11 cellular contexts compared by ENCODE assay signal in genomic region chr2:237223208-237223861, GRCh38.
DNase-seq lines count a peak whose midpoint lies in the region; ATAC-seq and TF ChIP-seq lines count a peak whose summit lies in the region.
"Had no signal": no experiment of that assay in that cellular context is flagged by ENCODE, and none has a peak within 500 bp of the region (broad histone marks: within the 10 kb centered on the region; RNA-seq: fewer than 3 reads in every experiment).

No MANE protein-coding gene starts in this region.

- H3K9ac ChIP-seq in BLaER1 (no peak overlapping the region), fibroblast of lung (ENCODE audit: insufficient read depth, low read length) (peak overlapping the region; percentile 34), trophoblast cell (ENCODE audit: low read length) (no peak overlapping the region)

- H4K12ac ChIP-seq in trophoblast cell (ENCODE audit: low read depth, low read length), result no peak overlapping the region

- H3K9me3 Mint-ChIP-seq in natural killer cell (no peaks in the 10 kb centered on the region), progenitor cell of endocrine pancreas (ENCODE audit: low read depth) (peaks cover 2% of the 10 kb centered on the region)
- no peaks in the 10 kb centered on the region for H3K9me3 Mint-ChIP-seq in naive thymus-derived CD4-positive, alpha-beta T cell
- H3K9me3 Mint-ChIP-seq: memory B cell had no signal

- POLR2A ChIA-PET in PC-9 (lab: Charles Lee; ENCODE audit: unreplicated experiment), result interaction anchor here (0.6 to 0.7 kb wide), 2 partner anchors 21 to 47 kb away, joined by 3 to 8 read pairs; no protein-coding TSS in a partner anchor
- POLR2A ChIA-PET in naive thymus-derived CD4-positive, alpha-beta T cell (lab: Charles Lee), result no interaction called here

- H3K36me3 Mint-ChIP-seq in natural killer cell (no peaks in the 10 kb centered on the region), progenitor cell of endocrine pancreas (ENCODE audit: insufficient read depth) (no peaks in the 10 kb centered on the region)
- peaks cover 0 to 2% (median 0%) of the 10 kb centered on the region in 5 donors for H3K36me3 Mint-ChIP-seq in naive thymus-derived CD4-positive, alpha-beta T cell
- H3K36me3 Mint-ChIP-seq: memory B cell had no signal

- H3K4me1 ChIP-seq in BLaER1, result peaks cover 27% of the 10 kb centered on the region
- peaks cover 28% of the 10 kb centered on the region for H3K4me1 ChIP-seq in PC-9 (replicated peaks; ENCODE audit: insufficient read depth)
- H3K4me1 ChIP-seq in fibroblast of lung (ENCODE audit: control insufficient read depth, extremely low read depth, insufficient read depth, low read length), result peaks cover 45% of the 10 kb centered on the region
- peaks cover under 1 to 3% of the 10 kb centered on the region in 2 experiments for H3K4me1 ChIP-seq in trophoblast cell (ENCODE audit: control insufficient read depth in 1 of 2, insufficient read depth in 2 of 2, low read length in 2 of 2)
- H3K4me1 ChIP-seq in naive thymus-derived CD4-positive, alpha-beta T cell (ENCODE audit: control insufficient read depth in 2 of 2, insufficient read depth in 2 of 2, low read length in 2 of 2), result no peaks in the 10 kb centered on the region

- H2BK5ac ChIP-seq in trophoblast cell (ENCODE audit: low read depth, low read length, poor library complexity), result no peak overlapping the region

- no peaks in the 10 kb centered on the region for H3K9me2 ChIP-seq in PC-9 (ENCODE audit: insufficient read depth)

- H2AFZ ChIP-seq in PC-9 (no peak overlapping the region), fibroblast of lung (ENCODE audit: low read length) (no peak overlapping the region), trophoblast cell (ENCODE audit: insufficient read depth, low read length, poor library complexity) (no peak overlapping the region)

- H4K20me1 ChIP-seq in BLaER1, result no peaks in the 10 kb centered on the region
- H4K20me1 ChIP-seq in PC-9 (ENCODE audit: insufficient read depth), result no peaks in the 10 kb centered on the region
- H4K20me1 ChIP-seq in fibroblast of lung (ENCODE audit: control insufficient read depth, extremely low read depth, insufficient read depth, low read length), result no peaks in the 10 kb centered on the region

- no peak overlapping the region for H4K8ac ChIP-seq in trophoblast cell (ENCODE audit: low read depth, low read length)

- H3K18ac ChIP-seq in trophoblast cell (ENCODE audit: low read length), result no peak overlapping the region

- H3K27ac ChIP-seq in BLaER1, result no peak overlapping the region
- 0 out of 2 replicates have a peak overlapping the region, but pooled peaks have one; percentile 30 for H3K27ac ChIP-seq in PC-9
- H3K27ac ChIP-seq in fibroblast of lung (ENCODE audit: insufficient read depth, low read length), result peak overlapping the region; percentile 90
- no peak overlapping the region for H3K27ac ChIP-seq in trophoblast cell (ENCODE audit: low read depth, low read length)
- H3K27ac ChIP-seq in naive thymus-derived CD4-positive, alpha-beta T cell (ENCODE audit: low read depth, low read length), result no peak overlapping the region
- H3K27ac ChIP-seq: cardiac muscle cell had no signal

- H3K14ac ChIP-seq in trophoblast cell (ENCODE audit: low read length), result no peak overlapping the region

- H3K4me2 ChIP-seq in BLaER1 (peak overlapping the region; percentile 33), PC-9 (peak overlapping the region; percentile 24), fibroblast of lung (ENCODE audit: extremely low read depth, insufficient read depth, low read length) (peak overlapping the region; percentile 59), trophoblast cell (ENCODE audit: low read length) (no peak overlapping the region)

- H3K4me3 ChIP-seq in BLaER1 (no peak overlapping the region), PC-9 (no peak overlapping the region), fibroblast of lung (replicated peaks in 1 of 4; ENCODE audit: control extremely low read depth in 1 of 4, insufficient read depth in 1 of 4, low read depth in 3 of 4, low read length in 4 of 4) (no peak overlapping the region), trophoblast cell (ENCODE audit: low read depth, low read length) (no peak overlapping the region)
- no peak overlapping the region for H3K4me3 ChIP-seq in naive thymus-derived CD4-positive, alpha-beta T cell (ENCODE audit: low read length)
- H3K4me3 ChIP-seq: cardiac muscle cell had no signal

- no peaks in the 10 kb centered on the region for H3K27me3 ChIP-seq in BLaER1
- H3K27me3 ChIP-seq in PC-9 (ENCODE audit: insufficient read depth, low read depth), result no peaks in the 10 kb centered on the region
- no peaks in the 10 kb centered on the region for H3K27me3 ChIP-seq in fibroblast of lung (ENCODE audit: control insufficient read depth, insufficient read depth, low read length)
- H3K27me3 ChIP-seq in trophoblast cell (ENCODE audit: insufficient read depth, low read length), result no peaks in the 10 kb centered on the region
- H3K27me3 ChIP-seq in naive thymus-derived CD4-positive, alpha-beta T cell (ENCODE audit: control insufficient read depth in 2 of 2, insufficient read depth in 2 of 2, low read length in 2 of 2), result no peaks in the 10 kb centered on the region
- H3K27me3 ChIP-seq: cardiac muscle cell had no signal

- WGBS in trophoblast cell (ENCODE audit: extremely low coverage, insufficient coverage, insufficient read length), result no CpG with 5 or more reads among the region's 6 CpGs

- H3K4ac ChIP-seq in trophoblast cell (ENCODE audit: low read depth, low read length), result no peak overlapping the region

- no peaks in the 10 kb centered on the region for H3K4me1 Mint-ChIP-seq in natural killer cell
- H3K4me1 Mint-ChIP-seq in progenitor cell of endocrine pancreas (ENCODE audit: low read depth), result no peaks in the 10 kb centered on the region
- peaks cover 0 to 16% (median 0%) of the 10 kb centered on the region in 7 donors for H3K4me1 Mint-ChIP-seq in naive thymus-derived CD4-positive, alpha-beta T cell
- H3K4me1 Mint-ChIP-seq: memory B cell had no signal

- H4K91ac ChIP-seq in trophoblast cell (ENCODE audit: low read depth, low read length), result no peak overlapping the region

- no peak overlapping the region for H3K23ac ChIP-seq in trophoblast cell (ENCODE audit: low read length)

- no peaks in the 10 kb centered on the region for H3K36me3 ChIP-seq in BLaER1
- no peaks in the 10 kb centered on the region for H3K36me3 ChIP-seq in PC-9 (ENCODE audit: low read depth)
- no peaks in the 10 kb centered on the region for H3K36me3 ChIP-seq in fibroblast of lung (ENCODE audit: control insufficient read depth, insufficient read depth, low read length)
- H3K36me3 ChIP-seq in trophoblast cell (ENCODE audit: control insufficient read depth in 1 of 2, insufficient read depth in 2 of 2, low read length in 2 of 2), result no peaks in the 10 kb centered on the region
- no peaks in the 10 kb centered on the region for H3K36me3 ChIP-seq in naive thymus-derived CD4-positive, alpha-beta T cell (ENCODE audit: control insufficient read depth in 2 of 3, insufficient read depth in 3 of 3, low read length in 3 of 3)
- H3K36me3 ChIP-seq: cardiac muscle cell had no signal

- no peak overlapping the region for H2AK5ac ChIP-seq in trophoblast cell (ENCODE audit: low read length)

- H2BK12ac ChIP-seq in trophoblast cell (ENCODE audit: low read length), result no peak overlapping the region

- H3F3A ChIP-seq in PC-9 (ENCODE audit: insufficient read depth, low read depth), result peaks cover 16% of the 10 kb centered on the region; the same call in 1 of the 2 replicates

- no peaks in the 10 kb centered on the region for H3K79me2 ChIP-seq in PC-9 (ENCODE audit: low read depth)
- H3K79me2 ChIP-seq in fibroblast of lung (ENCODE audit: control insufficient read depth, insufficient read depth, low read length), result no peaks in the 10 kb centered on the region
- H3K79me2 ChIP-seq in trophoblast cell (ENCODE audit: control insufficient read depth, insufficient read depth, low read length, poor library complexity), result no peaks in the 10 kb centered on the region

- no TSS peak for BruUV-seq in PC-9 (replicated peaks; lab: Mats Ljungman, UMichigan)

- DNase-seq in PC-9 (peak; percentile 60 to 71), fibroblast of lung (ENCODE audit: low read depth in 2 of 2) (peak; percentile 95 to 100), trophoblast cell (no peak), natural killer cell (no peak), progenitor cell of endocrine pancreas (ENCODE audit: low spot score, unreplicated experiment) (no peak)
- no peak for DNase-seq in naive thymus-derived CD4-positive, alpha-beta T cell
- DNase-seq: activated CD4-positive, alpha-beta T cell treated with anti-CD3 and anti-CD28 coated beads, Interleukin-2, amount 50 U/mL, for 1 hour had no signal

- peak overlapping the region; percentile 20 for H2BK120ac ChIP-seq in trophoblast cell (ENCODE audit: insufficient read depth, low read length, poor library complexity)

- H3K27me3 Mint-ChIP-seq in natural killer cell (ENCODE audit: low read depth in 2 of 2) (peaks cover 12 to 34% of the 10 kb centered on the region in 2 donors), progenitor cell of endocrine pancreas (peaks cover 10% of the 10 kb centered on the region)
- peaks cover 13 to 24% (median 20%) of the 10 kb centered on the region in 5 donors for H3K27me3 Mint-ChIP-seq in naive thymus-derived CD4-positive, alpha-beta T cell

- CTCF ChIA-PET in PC-9 (lab: Charles Lee), result interaction anchor here (0.6 to 1.0 kb wide), 4 partner anchors 21 to 213 kb away, joined by 3 to 4 read pairs (median 4); no protein-coding TSS in a partner anchor
- CTCF ChIA-PET in naive thymus-derived CD4-positive, alpha-beta T cell (lab: Charles Lee), result no interaction called here

- ATAC-seq in HG03342 (IDR thresholded peaks at IDR 0.05; ENCODE audit: unreplicated experiment) (no peak), natural killer cell (no peak)
- ATAC-seq in naive thymus-derived CD4-positive, alpha-beta T cell, result no peak

- no peaks in the 10 kb centered on the region for H3K9me3 ChIP-seq in BLaER1
- H3K9me3 ChIP-seq in PC-9 (ENCODE audit: insufficient read depth, low read depth), result no peaks in the 10 kb centered on the region
- no peaks in the 10 kb centered on the region for H3K9me3 ChIP-seq in fibroblast of lung (ENCODE audit: control insufficient read depth, insufficient read depth, low read depth, low read length)
- no peaks in the 10 kb centered on the region for H3K9me3 ChIP-seq in trophoblast cell (ENCODE audit: insufficient read depth, low read depth, low read length)
- H3K9me3 ChIP-seq in naive thymus-derived CD4-positive, alpha-beta T cell (ENCODE audit: control insufficient read depth in 2 of 3, low read length in 3 of 3), result no peaks in the 10 kb centered on the region

- intact Hi-C loops in PC-9 (cut with micrococcal nuclease; ENCODE audit: unreplicated experiment), result no loop called here
- intact Hi-C loops in natural killer cell (cut with micrococcal nuclease), result no loop called here
- intact Hi-C loops in naive thymus-derived CD4-positive, alpha-beta T cell (cut with micrococcal nuclease), result no loop called here

- H3K4me3 Mint-ChIP-seq in natural killer cell (no peak overlapping the region), progenitor cell of endocrine pancreas (ENCODE audit: low read depth) (no peak overlapping the region)
- no peak overlapping the region for H3K4me3 Mint-ChIP-seq in naive thymus-derived CD4-positive, alpha-beta T cell
- H3K4me3 Mint-ChIP-seq: memory B cell had no signal

- TF ChIP-seq CTCF in PC-9 (conservative IDR thresholded peaks at IDR 0.05) (no peak), fibroblast of lung (conservative IDR thresholded peaks at IDR 0.05 in 1 of 2, IDR thresholded peaks at IDR 0.05 in 1 of 2; ENCODE audit: low read depth in 1 of 2, low read length in 2 of 2) (no peak), natural killer cell (IDR thresholded peaks at IDR 0.05) (no peak), progenitor cell of endocrine pancreas (IDR thresholded peaks at IDR 0.05; ENCODE audit: unreplicated experiment) (no peak)

- H3K27ac Mint-ChIP-seq in natural killer cell (no peak overlapping the region), progenitor cell of endocrine pancreas (no peak overlapping the region)
- no peak overlapping the region for H3K27ac Mint-ChIP-seq in naive thymus-derived CD4-positive, alpha-beta T cell
- H3K27ac Mint-ChIP-seq: memory B cell had no signal

- H3K79me1 ChIP-seq in trophoblast cell (ENCODE audit: low read length), result peaks cover 4% of the 10 kb centered on the region

Comparison
In these comparisons a context has a peak if more than half of its experiments do, and no peak if none do; other contexts are left out.
1. H3K27ac ChIP-seq: peak in PC-9 (single experiment) and fibroblast of lung (single experiment); none in BLaER1 (single experiment), trophoblast cell (single experiment) and naive thymus-derived CD4-positive, alpha-beta T cell (single experiment).
2. DNase-seq: peak in PC-9 (2 of 2) and fibroblast of lung (2 of 2); none in trophoblast cell (0 of 2), natural killer cell (single experiment), progenitor cell of endocrine pancreas (single experiment) and naive thymus-derived CD4-positive, alpha-beta T cell (0 of 9).